23 cellular contexts compared by ENCODE assay signal in the genomic region with DNA sequence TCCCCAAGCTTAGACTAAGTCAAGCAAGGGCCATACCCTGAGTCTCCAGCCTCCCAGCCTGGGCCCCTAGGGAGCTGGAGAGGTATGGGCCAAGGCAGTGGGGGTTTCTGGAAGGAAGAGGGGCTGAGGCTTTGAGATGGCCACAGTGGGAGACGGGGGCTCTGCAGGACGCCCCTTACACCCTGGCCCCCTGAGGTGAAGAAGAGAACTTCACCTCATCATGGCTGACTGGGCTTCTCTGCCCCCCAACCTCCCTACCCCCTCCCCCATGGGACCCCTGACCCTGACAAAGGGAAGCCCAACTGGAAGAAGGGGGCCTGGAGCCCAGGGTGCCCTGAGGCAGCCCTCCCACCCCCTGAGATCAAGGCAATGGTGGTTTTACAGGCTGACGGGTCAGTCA. TPM values are rescaled to one million over a fixed set of nuclear protein-coding genes. Genes with fewer than 3 reads are reported as not detected.
DNase-seq lines count a peak whose midpoint lies in the region; ATAC-seq and TF ChIP-seq lines count a peak whose summit lies in the region.
"Had no signal": no experiment of that assay in that cellular context is flagged by ENCODE, and none has a peak within 500 bp of the region (broad histone marks: within the 10 kb centered on the region; RNA-seq: fewer than 3 reads in every experiment).

No MANE protein-coding gene starts in this region.

- H3K36me3 Mint-ChIP-seq in Calu3 (ENCODE audit: insufficient read depth, unreplicated experiment) (peaks cover 91% of the 10 kb centered on the region), endodermal cell (ENCODE audit: low read depth) (peaks cover 28% of the 10 kb centered on the region), type B pancreatic cell (no peaks in the 10 kb centered on the region), neural progenitor cell (peaks cover 8% of the 10 kb centered on the region)
- H3K36me3 Mint-ChIP-seq in natural killer cell treated with Interleukin-12 subunit alpha and Interleukin-12 subunit beta and Interleukin-15 and Interleukin-18, amount 100 ng/mL, for 72 hours = no peaks in the 10 kb centered on the region
- H3K36me3 Mint-ChIP-seq: T-cell had no signal

- CTCF ChIA-PET in Calu3 (lab: Charles Lee) (no interaction called here), HCT116 (lab: Charles Lee) (no interaction called here)

- H3K4me3 ChIP-seq in HCT116 (replicated peaks in 1 of 2; ENCODE audit: low read depth in 1 of 2, low read length in 2 of 2) (no peak overlapping the region), endodermal cell (ENCODE audit: low read length) (no peak overlapping the region), neural progenitor cell (no peak overlapping the region)
- H3K4me3 ChIP-seq: BLaER1 had no signal

- H3K9me3 Mint-ChIP-seq in Calu3 (ENCODE audit: low read depth, unreplicated experiment) = peaks cover 3% of the 10 kb centered on the region
- no peaks in the 10 kb centered on the region for H3K9me3 Mint-ChIP-seq in endodermal cell
- no peaks in the 10 kb centered on the region for H3K9me3 Mint-ChIP-seq in type B pancreatic cell
- no peaks in the 10 kb centered on the region for H3K9me3 Mint-ChIP-seq in neural progenitor cell
- H3K9me3 Mint-ChIP-seq in natural killer cell treated with Interleukin-12 subunit alpha and Interleukin-12 subunit beta and Interleukin-15 and Interleukin-18, amount 100 ng/mL, for 72 hours = no peaks in the 10 kb centered on the region
- H3K9me3 Mint-ChIP-seq: CD4-positive, alpha-beta memory T cell; T-cell had no signal

- no peak overlapping the region for H3K4me3 Mint-ChIP-seq in Calu3 (ENCODE audit: low read depth, unreplicated experiment)
- H3K4me3 Mint-ChIP-seq in endodermal cell = no peak overlapping the region
- no peak overlapping the region for H3K4me3 Mint-ChIP-seq in type B pancreatic cell
- no peak overlapping the region for H3K4me3 Mint-ChIP-seq in neural progenitor cell
- H3K4me3 Mint-ChIP-seq in natural killer cell treated with Interleukin-12 subunit alpha and Interleukin-12 subunit beta and Interleukin-15 and Interleukin-18, amount 100 ng/mL, for 72 hours = no peak overlapping the region

- H3K4me1 ChIP-seq in HCT116 (ENCODE audit: control insufficient read depth in 1 of 2, insufficient read depth in 2 of 2, low read length in 2 of 2) = peaks cover 21 to 32% of the 10 kb centered on the region in 2 experiments
- H3K4me1 ChIP-seq in endodermal cell (ENCODE audit: control insufficient read depth, insufficient read depth, low read length) = no peaks in the 10 kb centered on the region
- H3K4me1 ChIP-seq in neural progenitor cell = peaks cover 29% of the 10 kb centered on the region

- no peak for DNase-seq in Calu3
- no peak for DNase-seq in HCT116 (ENCODE audit: low read depth, low spot score)
- no peak for DNase-seq in endodermal cell
- DNase-seq in type B pancreatic cell (ENCODE audit: extremely low spot score, unreplicated experiment) = no peak
- no peak for DNase-seq in neural progenitor cell (ENCODE audit: low spot score)
- no peak for DNase-seq in natural killer cell treated with Interleukin-12 subunit alpha and Interleukin-12 subunit beta and Interleukin-15 and Interleukin-18, amount 100 ng/mL, for 72 hours (ENCODE audit: low spot score)
- DNase-seq: CD4-positive, alpha-beta memory T cell; DMS153; KG1; NCI-H1092; NCI-H1436; NCI-H1930; NCI-H345; NCI-H524; NCI-H774; NK-92 treated with Interleukin-12 subunit alpha and Interleukin-12 subunit beta, amount 100 ng/mL, for 24 hours; SIG-M5; T-cell had no signal

- H3K79me2 ChIP-seq in HCT116 (ENCODE audit: insufficient read depth, low read length) (no peaks in the 10 kb centered on the region), neural progenitor cell (ENCODE audit: low read depth) (peaks cover 9% of the 10 kb centered on the region)

- RAD21 ChIA-PET in HCT116 (lab: Charles Lee; ENCODE audit: low non-redundant PET in 1 of 2, low total read pairs in 2 of 2, uncharacterized antibody in 2 of 2, unreplicated experiment in 2 of 2) = no interaction called here

- H3K4me2 ChIP-seq in HCT116 (ENCODE audit: low read length) = no peak overlapping the region
- H3K4me2 ChIP-seq in neural progenitor cell = no peak overlapping the region

- intact Hi-C loops in Calu3 (cut with micrococcal nuclease; ENCODE audit: unreplicated experiment) = no loop called here
- intact Hi-C loops in HCT116 (cut with micrococcal nuclease) = no loop called here

- H3K36me3 ChIP-seq in HCT116 (ENCODE audit: control insufficient read depth in 1 of 2, insufficient read depth in 2 of 2, low read length in 2 of 2) (no peaks in the 10 kb centered on the region), endodermal cell (ENCODE audit: control insufficient read depth, insufficient read depth, low read length) (peaks cover 17% of the 10 kb centered on the region), neural progenitor cell (no peaks in the 10 kb centered on the region)
- H3K36me3 ChIP-seq: BLaER1 had no signal

- H3K9me2 ChIP-seq in HCT116 (ENCODE audit: insufficient read depth) = no peaks in the 10 kb centered on the region

- peaks cover 49% of the 10 kb centered on the region for H3K4me1 Mint-ChIP-seq in Calu3 (ENCODE audit: low read depth, unreplicated experiment)
- H3K4me1 Mint-ChIP-seq in endodermal cell = peaks cover 38% of the 10 kb centered on the region
- H3K4me1 Mint-ChIP-seq in type B pancreatic cell (ENCODE audit: unreplicated experiment) = peaks cover 20% of the 10 kb centered on the region
- peaks cover 38% of the 10 kb centered on the region for H3K4me1 Mint-ChIP-seq in neural progenitor cell
- peaks cover 7 to 9% of the 10 kb centered on the region in 2 donors for H3K4me1 Mint-ChIP-seq in natural killer cell treated with Interleukin-12 subunit alpha and Interleukin-12 subunit beta and Interleukin-15 and Interleukin-18, amount 100 ng/mL, for 72 hours (ENCODE audit: low read depth in 2 of 2)

- no peaks in the 10 kb centered on the region for H4K20me1 ChIP-seq in HCT116 (ENCODE audit: insufficient read depth)
- no peaks in the 10 kb centered on the region for H4K20me1 ChIP-seq in neural progenitor cell (ENCODE audit: low read depth)
- H4K20me1 ChIP-seq: BLaER1 had no signal

- H3F3A ChIP-seq in neural progenitor cell (ENCODE audit: low read depth) = peaks cover 40% of the 10 kb centered on the region

- no TSS peak for BruUV-seq in Calu3 (replicated peaks; lab: Mats Ljungman, UMichigan)
- no TSS peak for BruUV-seq in HCT116 (replicated peaks; lab: Mats Ljungman, UMichigan)

- TF ChIP-seq RAD21 in HCT116 (IDR thresholded peaks at IDR 0.05; ENCODE audit: low read depth) = no peak

- TF ChIP-seq POLR2A in HCT116 (IDR thresholded peaks at IDR 0.05; ENCODE audit: borderline replicate concordance, extremely low read depth, insufficient read depth, insufficient read length) = no peak

- no peak overlapping the region for H3K9ac ChIP-seq in HCT116 (ENCODE audit: low read length)
- no peak overlapping the region for H3K9ac ChIP-seq in endodermal cell (ENCODE audit: extremely low read depth, low read length, poor library complexity, severe bottlenecking)
- no peak overlapping the region for H3K9ac ChIP-seq in neural progenitor cell
- H3K9ac ChIP-seq: BLaER1 had no signal

- H3K27me3 Mint-ChIP-seq in Calu3 (ENCODE audit: unreplicated experiment) = no peaks in the 10 kb centered on the region
- H3K27me3 Mint-ChIP-seq in endodermal cell (ENCODE audit: insufficient read depth) = no peaks in the 10 kb centered on the region
- no peaks in the 10 kb centered on the region for H3K27me3 Mint-ChIP-seq in type B pancreatic cell
- H3K27me3 Mint-ChIP-seq in neural progenitor cell (ENCODE audit: insufficient read depth, low read depth) = no peaks in the 10 kb centered on the region
- H3K27me3 Mint-ChIP-seq in natural killer cell treated with Interleukin-12 subunit alpha and Interleukin-12 subunit beta and Interleukin-15 and Interleukin-18, amount 100 ng/mL, for 72 hours = no peaks in the 10 kb centered on the region
- H3K27me3 Mint-ChIP-seq: CD4-positive, alpha-beta memory T cell; T-cell had no signal

- TF ChIP-seq CTCF in Calu3 (IDR thresholded peaks at IDR 0.05; ENCODE audit: unreplicated experiment) = peak; percentile 25
- TF ChIP-seq CTCF in HCT116 (IDR thresholded peaks at IDR 0.05 in 2 of 3, conservative IDR thresholded peaks at IDR 0.05 in 1 of 3; ENCODE audit: borderline replicate concordance in 1 of 3, insufficient read depth in 1 of 3, low read depth in 2 of 3, low read length in 2 of 3) = 0 out of 6 replicates have a peak, but pooled peaks of 2 of the 3 experiments have one; percentile 4 to 15
- TF ChIP-seq CTCF in endodermal cell (conservative IDR thresholded peaks at IDR 0.05) = peak; percentile 27
- peak; percentile 47 for TF ChIP-seq CTCF in type B pancreatic cell (conservative IDR thresholded peaks at IDR 0.05)
- no peak for TF ChIP-seq CTCF in neural progenitor cell (IDR thresholded peaks at IDR 0.05)

- WGBS in endodermal cell (ENCODE audit: insufficient coverage in 1 of 2, insufficient read length in 1 of 2), 2 experiments = 78 to 100% methylated on average over 1 to 3 of the region's 3 CpGs

- H2AFZ ChIP-seq in HCT116 (ENCODE audit: low read depth, low read length, poor library complexity, severe bottlenecking) = no peak overlapping the region
- no peak overlapping the region for H2AFZ ChIP-seq in neural progenitor cell (replicated peaks)

- POLR2A ChIA-PET in HCT116 (lab: Charles Lee) = no interaction called here

- H3K27me3 ChIP-seq in HCT116 (ENCODE audit: insufficient read depth, low read length) = no peaks in the 10 kb centered on the region
- no peaks in the 10 kb centered on the region for H3K27me3 ChIP-seq in endodermal cell (ENCODE audit: control insufficient read depth, insufficient read depth, low read length, poor library complexity, severe bottlenecking)
- H3K27me3 ChIP-seq in neural progenitor cell = no peaks in the 10 kb centered on the region
- H3K27me3 ChIP-seq: BLaER1 had no signal

- ATAC-seq in HCT116 (no peak), GM21526 (IDR thresholded peaks at IDR 0.05; ENCODE audit: low FRiP score, unreplicated experiment) (no peak)
- no peak for ATAC-seq in natural killer cell treated with Interleukin-12 subunit alpha and Interleukin-12 subunit beta and Interleukin-15 and Interleukin-18, amount 100 ng/mL, for 72 hours
- ATAC-seq: HepG2, Panc1, T-cell had no signal

- no peak overlapping the region for H3K27ac Mint-ChIP-seq in Calu3 (ENCODE audit: unreplicated experiment)
- H3K27ac Mint-ChIP-seq in endodermal cell = no peak overlapping the region
- H3K27ac Mint-ChIP-seq in type B pancreatic cell = no peak overlapping the region
- H3K27ac Mint-ChIP-seq in neural progenitor cell = no peak overlapping the region
- H3K27ac Mint-ChIP-seq in natural killer cell treated with Interleukin-12 subunit alpha and Interleukin-12 subunit beta and Interleukin-15 and Interleukin-18, amount 100 ng/mL, for 72 hours = no peak overlapping the region

- H3K9me3 ChIP-seq in HCT116 (ENCODE audit: control insufficient read depth in 1 of 2, insufficient read depth in 1 of 2, low read depth in 1 of 2, low read length in 2 of 2) (no peaks in the 10 kb centered on the region), endodermal cell (ENCODE audit: control insufficient read depth, low read length) (no peaks in the 10 kb centered on the region), neural progenitor cell (ENCODE audit: low read depth) (no peaks in the 10 kb centered on the region)
- H3K9me3 ChIP-seq: BLaER1 had no signal

- H3K27ac ChIP-seq in HCT116 (ENCODE audit: low read depth, low read length) = no peak overlapping the region
- no peak overlapping the region for H3K27ac ChIP-seq in endodermal cell (ENCODE audit: low read depth, low read length)
- H3K27ac ChIP-seq in neural progenitor cell = no peak overlapping the region
- H3K27ac ChIP-seq: BLaER1, HL-60 had no signal

RNA-seq across cellular contexts. Expression of a gene that starts 25.8 kb away (rescaled TPM):
- total RNA-seq in Calu3 (2022) (146 and 167 TPM in 2 replicates), HCT116 (2021; ENCODE audit: unreplicated experiment) (24.2 TPM), endodermal cell (10 to 100 TPM; 45.4 to 69.7 TPM), type B pancreatic cell (ENCODE audit: low replicate concordance) (22.8 and 41.7 TPM in 2 replicates), neural progenitor cell (ENCODE audit: low replicate concordance) (24.8 and 48.4 TPM in 2 replicates)
- 41.1 and 48.5 TPM in 2 replicates for polyA plus RNA-seq in HCT116 (2012)
- polyA plus RNA-seq in endodermal cell (2013, experiment 1 of 2) = 17.2 TPM
- polyA plus RNA-seq in endodermal cell (2013, experiment 2 of 2) = 13.5 TPM
- 1 to 10 TPM; 1.8 to 5.9 TPM for total RNA-seq in natural killer cell treated with Interleukin-12 subunit alpha and Interleukin-12 subunit beta and Interleukin-15 and Interleukin-18, amount 100 ng/mL, for 72 hours
- total RNA-seq: CD4-positive, alpha-beta memory T cell had no signal
- polyA plus RNA-seq: CD4-positive, alpha-beta memory T cell had no signal
